17 cellular contexts compared by ENCODE assay signal in genomic region chr21:38912355-38912619, GRCh38.
DNase-seq lines count a peak whose midpoint lies in the region; ATAC-seq and TF ChIP-seq lines count a peak whose summit lies in the region.
"Had no signal": no experiment of that assay in that cellular context is flagged by ENCODE, and none has a peak within 500 bp of the region (broad histone marks: within the 10 kb centered on the region; RNA-seq: fewer than 3 reads in every experiment).

No MANE protein-coding gene starts in this region.

- H3K4me1 ChIP-seq in heart right ventricle (peaks cover 16 to 78% (median 53%) of the 10 kb centered on the region in 9 donors), gastrocnemius medialis (peaks cover 48 to 65% of the 10 kb centered on the region in 2 donors), vagina (peaks cover 75% of the 10 kb centered on the region)

- intact Hi-C loops in heart right ventricle (cut with DNase I), result loop anchor here in 5 of 10 donors (5.0 to 10.0 kb wide), 7 partner anchors 80 to 410 kb away; no protein-coding TSS in a partner anchor
- intact Hi-C loops in left cardiac atrium (cut with DNase I), result loop anchor here in 1 of 2 donors (5.0 kb wide), 1 partner anchor 175 kb away; no protein-coding TSS in a partner anchor
- intact Hi-C loops in gastrocnemius medialis (cut with DNase I; ENCODE audit: low total_unique reads), result loop anchor here (5.0 kb wide), 2 partner anchors 105 to 175 kb away; partner anchors contain the start of gene ETS2
- intact Hi-C loops in vagina (cut with DNase I), result loop anchor here (5.0 to 10.0 kb wide), 2 partner anchors 105 to 203 kb away; partner anchors contain the start of gene ETS2

- H3K4me3 ChIP-seq in heart right ventricle (no peak overlapping the region), fibroblast of the aortic adventitia (ENCODE audit: low read depth, low read length) (no peak overlapping the region), gastrocnemius medialis (no peak overlapping the region), vagina (no peak overlapping the region)
- H3K4me3 ChIP-seq: SJSA1 had no signal

- no peaks in the 10 kb centered on the region for H3K9me3 ChIP-seq in heart right ventricle
- no peaks in the 10 kb centered on the region for H3K9me3 ChIP-seq in gastrocnemius medialis
- H3K9me3 ChIP-seq in vagina, result no peaks in the 10 kb centered on the region
- no peaks in the 10 kb centered on the region for H3K9me3 ChIP-seq in T-helper 17 cell (ENCODE audit: control insufficient read depth, low read length, poor library complexity, severe bottlenecking)
- H3K9me3 ChIP-seq: SJSA1 had no signal

- H3K36me3 ChIP-seq in heart right ventricle (no peaks in the 10 kb centered on the region), gastrocnemius medialis (no peaks in the 10 kb centered on the region), vagina (no peaks in the 10 kb centered on the region)
- H3K36me3 ChIP-seq: SJSA1 had no signal

- H3K27ac ChIP-seq in heart right ventricle (peak overlapping the region in 9 of 10 donors; percentile 75 to 92 (median 79)), gastrocnemius medialis (peak overlapping the region; percentile 88 to 95 (median 92)), vagina (peak overlapping the region; percentile 92)
- H3K27ac ChIP-seq: HL-60, SJSA1 had no signal

- peaks cover 18% of the 10 kb centered on the region for H3K27me3 Mint-ChIP-seq in T-helper 17 cell

- TF ChIP-seq POLR2A in gastrocnemius medialis (IDR thresholded peaks at IDR 0.05), result no peak
- TF ChIP-seq POLR2A in vagina (IDR thresholded peaks at IDR 0.05), result no peak

- H3K4me1 Mint-ChIP-seq in T-helper 17 cell, result no peaks in the 10 kb centered on the region
- H3K4me1 Mint-ChIP-seq: activated B cell treated with CpG ODN at 0.5 μM for 24 hours; activated T-helper 17 cell treated with anti-CD3 and anti-CD28 coated beads, Interleukin-2, amount 50 U/mL, for 72 hours had no signal

- DNase-seq in heart right ventricle, result no peak
- DNase-seq in left cardiac atrium, result no peak
- peak; percentile 43 for DNase-seq in fibroblast of the aortic adventitia (ENCODE audit: low read depth)
- no peak for DNase-seq in gastrocnemius medialis
- peak in 1 of 2 donors; percentile 43 for DNase-seq in vagina (ENCODE audit: extremely low spot score in 2 of 2)
- no peak for DNase-seq in T-helper 17 cell
- no peak for DNase-seq in NCI-H69 (lab: John Stamatoyannopoulos, UW)
- DNase-seq: activated B cell treated with CpG ODN at 0.5 μM for 24 hours, NCI-H2081, NCI-H510A treated with DMSO at 0.1 percent for 48 hours, nephron progenitor cell had no signal

- H3K27me3 ChIP-seq in heart right ventricle (no peaks in the 10 kb centered on the region), gastrocnemius medialis (no peaks in the 10 kb centered on the region), vagina (no peaks in the 10 kb centered on the region)
- H3K27me3 ChIP-seq: SJSA1 had no signal

- H3K4me3 Mint-ChIP-seq in T-helper 17 cell, result no peak overlapping the region
- H3K4me3 Mint-ChIP-seq: activated B cell treated with CpG ODN at 0.5 μM for 24 hours; activated T-helper 17 cell treated with anti-CD3 and anti-CD28 coated beads, Interleukin-2, amount 50 U/mL, for 72 hours; T-helper 2 cell treated with Interferon-gamma antibody and Interleukin-4, amounts not matched to agents 5 μg/mL and 100 μg/mL, for 36 hours had no signal

- no peak overlapping the region for H3K27ac Mint-ChIP-seq in T-helper 17 cell
- H3K27ac Mint-ChIP-seq: activated B cell treated with CpG ODN at 0.5 μM for 24 hours; activated T-helper 17 cell treated with anti-CD3 and anti-CD28 coated beads, Interleukin-2, amount 50 U/mL, for 72 hours; nephron progenitor cell; T-helper 2 cell treated with Interferon-gamma antibody and Interleukin-4, amounts not matched to agents 5 μg/mL and 100 μg/mL, for 36 hours had no signal

- no peaks in the 10 kb centered on the region for H3K36me3 Mint-ChIP-seq in T-helper 17 cell (ENCODE audit: low read depth)
- H3K36me3 Mint-ChIP-seq: CD14-positive monocyte had no signal

- 95 to 97% methylated on average over 6 of the region's 6 CpGs for WGBS in heart right ventricle, 2 donors

- in situ Hi-C loops in gastrocnemius medialis (cut with MboI; ENCODE audit: low sequenced_read_pairs in 4 of 4), result loop anchor here in 1 of 4 donors (10.0 kb wide), 1 partner anchor 107 kb away; the partner anchor contains the start of gene ETS2

- TF ChIP-seq CTCF in heart right ventricle (IDR thresholded peaks at IDR 0.05) (no peak), fibroblast of the aortic adventitia (IDR thresholded peaks at IDR 0.05; ENCODE audit: insufficient read depth, low read length) (no peak), gastrocnemius medialis (IDR thresholded peaks at IDR 0.05 in 4 of 5, conservative IDR thresholded peaks at IDR 0.05 in 1 of 5) (no peak), vagina (IDR thresholded peaks at IDR 0.05) (no peak)

- ATAC-seq in heart right ventricle, result no peak
- ATAC-seq in left cardiac atrium, result no peak
- ATAC-seq in gastrocnemius medialis, result no peak
- ATAC-seq in HG02798 (IDR thresholded peaks at IDR 0.05; ENCODE audit: poor library complexity, unreplicated experiment), result no peak
- no peak for ATAC-seq in T-helper 17 cell
- ATAC-seq: activated T-helper 17 cell treated with anti-CD3 and anti-CD28 coated beads, Interleukin-2, amount 50 U/mL, for 72 hours had no signal
